1 cellular context compared by ENCODE assay signal in genomic region chr1:109969430-109969829, GRCh38.
A peak's percentile ranks its signal among the peaks of the same experiment; 100 is the strongest.
TF ChIP-seq lines count a peak whose summit lies in the region.

No MANE protein-coding gene starts in this region.

TF ChIP-seq in K562, 482 proteins besides CTCF, POLR2A, EP300 and RAD21 (continued from another document):
- TF ChIP-seq, protein P1, sequence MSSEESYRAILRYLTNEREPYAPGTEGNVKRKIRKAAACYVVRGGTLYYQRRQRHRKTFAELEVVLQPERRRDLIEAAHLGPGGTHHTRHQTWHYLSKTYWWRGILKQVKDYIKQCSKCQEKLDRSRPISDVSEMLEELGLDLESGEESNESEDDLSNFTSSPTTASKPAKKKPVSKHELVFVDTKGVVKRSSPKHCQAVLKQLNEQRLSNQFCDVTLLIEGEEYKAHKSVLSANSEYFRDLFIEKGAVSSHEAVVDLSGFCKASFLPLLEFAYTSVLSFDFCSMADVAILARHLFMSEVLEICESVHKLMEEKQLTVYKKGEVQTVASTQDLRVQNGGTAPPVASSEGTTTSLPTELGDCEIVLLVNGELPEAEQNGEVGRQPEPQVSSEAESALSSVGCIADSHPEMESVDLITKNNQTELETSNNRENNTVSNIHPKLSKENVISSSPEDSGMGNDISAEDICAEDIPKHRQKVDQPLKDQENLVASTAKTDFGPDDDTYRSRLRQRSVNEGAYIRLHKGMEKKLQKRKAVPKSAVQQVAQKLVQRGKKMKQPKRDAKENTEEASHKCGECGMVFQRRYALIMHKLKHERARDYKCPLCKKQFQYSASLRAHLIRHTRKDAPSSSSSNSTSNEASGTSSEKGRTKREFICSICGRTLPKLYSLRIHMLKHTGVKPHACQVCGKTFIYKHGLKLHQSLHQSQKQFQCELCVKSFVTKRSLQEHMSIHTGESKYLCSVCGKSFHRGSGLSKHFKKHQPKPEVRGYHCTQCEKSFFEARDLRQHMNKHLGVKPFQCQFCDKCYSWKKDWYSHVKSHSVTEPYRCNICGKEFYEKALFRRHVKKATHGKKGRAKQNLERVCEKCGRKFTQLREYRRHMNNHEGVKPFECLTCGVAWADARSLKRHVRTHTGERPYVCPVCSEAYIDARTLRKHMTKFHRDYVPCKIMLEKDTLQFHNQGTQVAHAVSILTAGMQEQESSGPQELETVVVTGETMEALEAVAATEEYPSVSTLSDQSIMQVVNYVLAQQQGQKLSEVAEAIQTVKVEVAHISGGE (CRISPR knock-in tag; IDR thresholded peaks at IDR 0.05), result 0 out of 6 replicates have a peak, but pooled peaks of 1 of the 3 experiments have one; percentile 14
- TF ChIP-seq, protein P2, sequence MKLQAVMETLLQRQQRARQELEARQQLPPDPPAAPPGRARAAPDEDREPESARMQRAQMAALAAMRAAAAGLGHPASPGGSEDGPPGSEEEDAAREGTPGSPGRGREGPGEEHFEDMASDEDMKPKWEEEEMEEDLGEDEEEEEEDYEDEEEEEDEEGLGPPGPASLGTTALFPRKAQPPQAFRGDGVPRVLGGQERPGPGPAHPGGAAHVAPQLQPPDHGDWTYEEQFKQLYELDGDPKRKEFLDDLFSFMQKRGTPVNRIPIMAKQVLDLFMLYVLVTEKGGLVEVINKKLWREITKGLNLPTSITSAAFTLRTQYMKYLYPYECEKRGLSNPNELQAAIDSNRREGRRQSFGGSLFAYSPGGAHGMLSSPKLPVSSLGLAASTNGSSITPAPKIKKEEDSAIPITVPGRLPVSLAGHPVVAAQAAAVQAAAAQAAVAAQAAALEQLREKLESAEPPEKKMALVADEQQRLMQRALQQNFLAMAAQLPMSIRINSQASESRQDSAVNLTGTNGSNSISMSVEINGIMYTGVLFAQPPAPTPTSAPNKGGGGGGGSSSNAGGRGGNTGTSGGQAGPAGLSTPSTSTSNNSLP (IDR thresholded peaks at IDR 0.05; ENCODE audit: borderline replicate concordance, low read depth, low read length), result 0 out of 2 replicates have a peak, but pooled peaks have one; percentile 34
- no peak for TF ChIP-seq NFE2L1 (tag; IDR thresholded peaks at IDR 0.05; ENCODE audit: borderline replicate concordance, low read depth)
- TF ChIP-seq ZNF232 (CRISPR knock-in tag; IDR thresholded peaks at IDR 0.05), result no peak
- no peak for TF ChIP-seq U2AF1 (optimal IDR thresholded peaks at IDR 0.05; ENCODE audit: low read depth, low read length)
- no peak for TF ChIP-seq ETV5 (CRISPR knock-in tag; IDR thresholded peaks at IDR 0.05; ENCODE audit: low read depth)
- 0 out of 4 replicates have a peak, but pooled peaks of 1 of the 2 experiments have one; percentile 15 for TF ChIP-seq MAZ (CRISPR knock-in tag; conservative IDR thresholded peaks at IDR 0.05 in 1 of 2, IDR thresholded peaks at IDR 0.05 in 1 of 2)
- no peak for TF ChIP-seq EZH2 (IDR thresholded peaks at IDR 0.05; ENCODE audit: borderline replicate concordance, low read depth, low read length)
- TF ChIP-seq NR3C1 (CRISPR knock-in tag; IDR thresholded peaks at IDR 0.05), result no peak
- no peak for TF ChIP-seq MCM3 (IDR thresholded peaks at IDR 0.05)
- no peak for TF ChIP-seq CC2D1A (IDR thresholded peaks at IDR 0.05)
- peak; percentile 55; the same call in 1 of the 2 replicates for TF ChIP-seq EHMT2 (IDR thresholded peaks at IDR 0.05)
- TF ChIP-seq TEAD4 (IDR thresholded peaks at IDR 0.05; ENCODE audit: low read length), result no peak
- TF ChIP-seq TEAD4 (CRISPR knock-in tag; IDR thresholded peaks at IDR 0.05; ENCODE audit: borderline replicate concordance), result no peak
- TF ChIP-seq, protein P3, sequence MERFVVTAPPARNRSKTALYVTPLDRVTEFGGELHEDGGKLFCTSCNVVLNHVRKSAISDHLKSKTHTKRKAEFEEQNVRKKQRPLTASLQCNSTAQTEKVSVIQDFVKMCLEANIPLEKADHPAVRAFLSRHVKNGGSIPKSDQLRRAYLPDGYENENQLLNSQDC (CRISPR knock-in tag; IDR thresholded peaks at IDR 0.05), result no peak
- no peak for TF ChIP-seq NFRKB (IDR thresholded peaks at IDR 0.05; ENCODE audit: low read depth)
- no peak for TF ChIP-seq BRCA1 (IDR thresholded peaks at IDR 0.05)
- no peak for TF ChIP-seq BRCA1 (CRISPR knock-in tag; IDR thresholded peaks at IDR 0.05)
- no peak for TF ChIP-seq RB1 (IDR thresholded peaks at IDR 0.05; ENCODE audit: low read depth)
- no peak for TF ChIP-seq RHOXF2B (CRISPR knock-in tag; conservative IDR thresholded peaks at IDR 0.05)
- peak; percentile 80 for TF ChIP-seq SPI1 (IDR thresholded peaks at IDR 0.05; ENCODE audit: borderline replicate concordance, low read depth, low read length)
- no peak for TF ChIP-seq RBBP5 (IDR thresholded peaks at IDR 0.05; ENCODE audit: borderline replicate concordance, insufficient read depth, low read length, poor library complexity, severe bottlenecking)
- no peak for TF ChIP-seq TFAP4 (CRISPR knock-in tag; IDR thresholded peaks at IDR 0.05; ENCODE audit: borderline replicate concordance)
- TF ChIP-seq POLR2G (IDR thresholded peaks at IDR 0.05; ENCODE audit: low read depth, low read length), result no peak
- TF ChIP-seq HDAC3 (IDR thresholded peaks at IDR 0.05; ENCODE audit: borderline replicate concordance, partially characterized antibody), result no peak
- TF ChIP-seq, protein P4, sequence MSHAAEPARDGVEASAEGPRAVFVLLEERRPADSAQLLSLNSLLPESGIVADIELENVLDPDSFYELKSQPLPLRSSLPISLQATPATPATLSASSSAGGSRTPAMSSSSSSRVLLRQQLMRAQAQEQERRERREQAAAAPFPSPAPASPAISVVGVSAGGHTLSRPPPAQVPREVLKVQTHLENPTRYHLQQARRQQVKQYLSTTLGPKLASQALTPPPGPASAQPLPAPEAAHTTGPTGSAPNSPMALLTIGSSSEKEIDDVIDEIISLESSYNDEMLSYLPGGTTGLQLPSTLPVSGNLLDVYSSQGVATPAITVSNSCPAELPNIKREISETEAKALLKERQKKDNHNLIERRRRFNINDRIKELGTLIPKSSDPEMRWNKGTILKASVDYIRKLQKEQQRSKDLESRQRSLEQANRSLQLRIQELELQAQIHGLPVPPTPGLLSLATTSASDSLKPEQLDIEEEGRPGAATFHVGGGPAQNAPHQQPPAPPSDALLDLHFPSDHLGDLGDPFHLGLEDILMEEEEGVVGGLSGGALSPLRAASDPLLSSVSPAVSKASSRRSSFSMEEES (CRISPR knock-in tag; IDR thresholded peaks at IDR 0.05), result peak; percentile 59; the same call in 1 of the 2 replicates
- TF ChIP-seq ETS1 (conservative IDR thresholded peaks at IDR 0.05; ENCODE audit: control insufficient read depth, low read depth, low read length), result no peak
TF ChIP-seq in K562: peak in this region for 7.
